In genomic region chr3:4907050-4907449, GRCh38 we compare ENCODE assay signal across 18 cellular contexts.
DNase-seq lines count a peak whose midpoint lies in the region; ATAC-seq, FAIRE-seq and TF ChIP-seq lines count a peak whose summit lies in the region.
"Had no signal": no experiment of that assay in that cellular context is flagged by ENCODE, and none has a peak within 500 bp of the region (broad histone marks: within the 10 kb centered on the region; RNA-seq: fewer than 3 reads in every experiment).

No MANE protein-coding gene starts in this region.

- H3K4me3 Mint-ChIP-seq in activated T-cell treated with anti-CD3 and anti-CD28 coated beads, Interleukin-2, amount 50 U/mL, for 24 hours = no peak overlapping the region
- no peak overlapping the region for H3K4me3 Mint-ChIP-seq in activated T-cell treated with anti-CD3 and anti-CD28 coated beads, Interleukin-2, amount 50 U/mL, for 4 hours
- H3K4me3 Mint-ChIP-seq in central memory CD8-positive, alpha-beta T cell = no peak overlapping the region
- H3K4me3 Mint-ChIP-seq: GM23338 had no signal

- peaks cover 70% of the 10 kb centered on the region for H3K4me1 Mint-ChIP-seq in activated T-cell treated with anti-CD3 and anti-CD28 coated beads, Interleukin-2, amount 50 U/mL, for 24 hours (ENCODE audit: low read depth)
- peaks cover 61% of the 10 kb centered on the region for H3K4me1 Mint-ChIP-seq in activated T-cell treated with anti-CD3 and anti-CD28 coated beads, Interleukin-2, amount 50 U/mL, for 4 hours (ENCODE audit: low read depth)
- peaks cover 18% of the 10 kb centered on the region for H3K4me1 Mint-ChIP-seq in central memory CD8-positive, alpha-beta T cell

- H3K27me3 Mint-ChIP-seq in activated T-cell treated with anti-CD3 and anti-CD28 coated beads, Interleukin-2, amount 50 U/mL, for 24 hours = no peaks in the 10 kb centered on the region
- H3K27me3 Mint-ChIP-seq in activated T-cell treated with anti-CD3 and anti-CD28 coated beads, Interleukin-2, amount 50 U/mL, for 4 hours (ENCODE audit: low read depth) = no peaks in the 10 kb centered on the region
- no peaks in the 10 kb centered on the region for H3K27me3 Mint-ChIP-seq in central memory CD8-positive, alpha-beta T cell

- peaks cover 1% of the 10 kb centered on the region for H3K9me3 Mint-ChIP-seq in activated T-cell treated with anti-CD3 and anti-CD28 coated beads, Interleukin-2, amount 50 U/mL, for 24 hours
- H3K9me3 Mint-ChIP-seq in activated T-cell treated with anti-CD3 and anti-CD28 coated beads, Interleukin-2, amount 50 U/mL, for 4 hours = no peaks in the 10 kb centered on the region
- no peaks in the 10 kb centered on the region for H3K9me3 Mint-ChIP-seq in central memory CD8-positive, alpha-beta T cell
- H3K9me3 Mint-ChIP-seq: GM23338 had no signal

- no peaks in the 10 kb centered on the region for H3K36me3 Mint-ChIP-seq in activated T-cell treated with anti-CD3 and anti-CD28 coated beads, Interleukin-2, amount 50 U/mL, for 24 hours (ENCODE audit: low read depth)
- H3K36me3 Mint-ChIP-seq in activated T-cell treated with anti-CD3 and anti-CD28 coated beads, Interleukin-2, amount 50 U/mL, for 4 hours (ENCODE audit: insufficient read depth) = no peaks in the 10 kb centered on the region
- no peaks in the 10 kb centered on the region for H3K36me3 Mint-ChIP-seq in central memory CD8-positive, alpha-beta T cell (ENCODE audit: insufficient read depth)

- no peak overlapping the region for H3K4me2 ChIP-seq in neural cell (ENCODE audit: low read length)
- H3K4me2 ChIP-seq: BLaER1 treated with 17β-estradiol and CSF1 and Interleukin-3, amounts not matched to agents 10 nM and 100 nM; GM23338 had no signal

- H3K4me3 ChIP-seq in neural cell (ENCODE audit: low read length) = no peak overlapping the region
- H3K4me3 ChIP-seq in small intestine (ENCODE audit: low read depth in 1 of 2, low read length in 2 of 2) = no peak overlapping the region
- H3K4me3 ChIP-seq in thyroid gland (replicated peaks in 1 of 3) = no peak overlapping the region
- H3K4me3 ChIP-seq: BLaER1 treated with 17β-estradiol and CSF1 and Interleukin-3, amounts not matched to agents 10 nM and 100 nM; GM23338 had no signal

- no peak for TF ChIP-seq CTCF in VCaP (conservative IDR thresholded peaks at IDR 0.05)
- no peak for TF ChIP-seq CTCF in neural cell (IDR thresholded peaks at IDR 0.05; ENCODE audit: poor library complexity, severe bottlenecking)
- TF ChIP-seq CTCF in thyroid gland (IDR thresholded peaks at IDR 0.05) = no peak

- intact Hi-C loops in thyroid gland (cut with DNase I) = no loop called here

- no peak for TF ChIP-seq RAD21 in neural cell (conservative IDR thresholded peaks at IDR 0.05)

- no peaks in the 10 kb centered on the region for H3K9me3 ChIP-seq in neural cell (ENCODE audit: low read length)
- no peaks in the 10 kb centered on the region for H3K9me3 ChIP-seq in small intestine (ENCODE audit: control insufficient read depth, low read depth)
- no peaks in the 10 kb centered on the region for H3K9me3 ChIP-seq in thyroid gland
- H3K9me3 ChIP-seq: BLaER1 treated with 17β-estradiol and CSF1 and Interleukin-3, amounts not matched to agents 10 nM and 100 nM had no signal

- H3K27me3 ChIP-seq in neural cell (ENCODE audit: insufficient read depth, low read depth, low read length) (no peaks in the 10 kb centered on the region), small intestine (ENCODE audit: control insufficient read depth in 2 of 2, insufficient read depth in 2 of 2, low read length in 2 of 2) (no peaks in the 10 kb centered on the region), thyroid gland (no peaks in the 10 kb centered on the region)
- H3K27me3 ChIP-seq: BLaER1 treated with 17β-estradiol and CSF1 and Interleukin-3, amounts not matched to agents 10 nM and 100 nM had no signal

- no peaks in the 10 kb centered on the region for H4K20me1 ChIP-seq in neural cell (ENCODE audit: insufficient read depth)
- H4K20me1 ChIP-seq: BLaER1 treated with 17β-estradiol and CSF1 and Interleukin-3, amounts not matched to agents 10 nM and 100 nM had no signal

- no peak for ATAC-seq in activated T-cell treated with anti-CD3 and anti-CD28 coated beads, Interleukin-2, amount 50 U/mL, for 4 hours
- no peak for ATAC-seq in central memory CD8-positive, alpha-beta T cell (replicated peaks; ENCODE audit: extremely low read depth, poor library complexity, severe bottlenecking)
- ATAC-seq: HCT116 had no signal

- no peak for TF ChIP-seq EP300 in neural cell (conservative IDR thresholded peaks at IDR 0.05; ENCODE audit: poor library complexity, severe bottlenecking)

- H3K4me1 ChIP-seq in small intestine (ENCODE audit: control insufficient read depth in 2 of 2, insufficient read depth in 1 of 2, low read depth in 1 of 2, low read length in 1 of 2) = peaks cover 0 to 11% of the 10 kb centered on the region in 2 donors
- peaks cover 0 to 11% of the 10 kb centered on the region in 2 donors for H3K4me1 ChIP-seq in thyroid gland

- no peaks in the 10 kb centered on the region for H3F3A ChIP-seq in neural cell (ENCODE audit: insufficient read depth, low read length, poor library complexity, severe bottlenecking)

- H2AFZ ChIP-seq in neural cell (ENCODE audit: low read depth, low read length) = peak overlapping the region; percentile 16
- H2AFZ ChIP-seq: GM23338 had no signal

- H3K27ac Mint-ChIP-seq in activated T-cell treated with anti-CD3 and anti-CD28 coated beads, Interleukin-2, amount 50 U/mL, for 24 hours = peak overlapping the region; percentile 30
- H3K27ac Mint-ChIP-seq in central memory CD8-positive, alpha-beta T cell (ENCODE audit: low read depth) = peak overlapping the region; percentile 27
- H3K27ac Mint-ChIP-seq: GM23338 had no signal

- TF ChIP-seq POLR2A in thyroid gland (IDR thresholded peaks at IDR 0.05) = no peak

- FAIRE-seq in small intestine (lab: Jason Lieb, UNC) = no peak
- FAIRE-seq: A204.1, GM12892, HTR-8/SVneo had no signal

- WGBS in small intestine, 3 donors = 80 to 97% (median 88%) methylated on average over 1 of the region's 1 CpG
- 84 to 93% methylated on average over 1 of the region's 1 CpG for WGBS in thyroid gland, 2 donors

- no peak overlapping the region for H3K9ac ChIP-seq in neural cell (ENCODE audit: low read length)
- H3K9ac ChIP-seq: BLaER1 treated with 17β-estradiol and CSF1 and Interleukin-3, amounts not matched to agents 10 nM and 100 nM had no signal

- H3K27ac ChIP-seq in VCaP (peak overlapping the region; percentile 84; the same call in 1 of the 2 replicates), neural cell (ENCODE audit: low read length) (no peak overlapping the region), small intestine (ENCODE audit: low read depth in 1 of 2, low read length in 1 of 2) (no peak overlapping the region), thyroid gland (no peak overlapping the region)
- H3K27ac ChIP-seq: BLaER1 treated with 17β-estradiol and CSF1 and Interleukin-3, amounts not matched to agents 10 nM and 100 nM; HL-60 had no signal

- DNase-seq in activated T-cell treated with anti-CD3 and anti-CD28 coated beads, Interleukin-2, amount 50 U/mL, for 24 hours = no peak
- no peak for DNase-seq in activated T-cell treated with anti-CD3 and anti-CD28 coated beads, Interleukin-2, amount 50 U/mL, for 4 hours
- DNase-seq in central memory CD8-positive, alpha-beta T cell (ENCODE audit: low spot score in 2 of 2) = no peak
- no peak for DNase-seq in small intestine
- no peak for DNase-seq in SIG-M5 (lab: John Stamatoyannopoulos, UW)
- DNase-seq in thyroid gland = no peak
- DNase-seq: DMS 273 treated with DMSO at 0.1 percent for 48 hours, GF-D8, NCI-H187 treated with DMSO at 0.1 percent for 48 hours had no signal

- H3K79me2 ChIP-seq in neural cell (replicated peaks; ENCODE audit: insufficient read depth, low read length) = no peaks in the 10 kb centered on the region

- no peaks in the 10 kb centered on the region for H3K36me3 ChIP-seq in neural cell (ENCODE audit: insufficient read depth, low read length)
- H3K36me3 ChIP-seq in small intestine (ENCODE audit: control insufficient read depth in 2 of 2, insufficient read depth in 2 of 2, low read length in 2 of 2) = no peaks in the 10 kb centered on the region
- H3K36me3 ChIP-seq in thyroid gland = no peaks in the 10 kb centered on the region
- H3K36me3 ChIP-seq: BLaER1 treated with 17β-estradiol and CSF1 and Interleukin-3, amounts not matched to agents 10 nM and 100 nM had no signal

- no peaks in the 10 kb centered on the region for H3K9me2 ChIP-seq in neural cell (ENCODE audit: insufficient read depth, low read length)

TF ChIP-seq in neural cell, 6 proteins besides CTCF, POLR2A, EP300 and RAD21:
- no peak for TF ChIP-seq SMC3 (conservative IDR thresholded peaks at IDR 0.05; ENCODE audit: poor library complexity)
- no peak for TF ChIP-seq EZH2 (IDR thresholded peaks at IDR 0.05; ENCODE audit: borderline replicate concordance, insufficient read depth, low read length, poor library complexity, severe bottlenecking)
- no peak for TF ChIP-seq REST (IDR thresholded peaks at IDR 0.05; ENCODE audit: borderline replicate concordance)
- no peak for TF ChIP-seq TAF1 (IDR thresholded peaks at IDR 0.05; ENCODE audit: low read depth)
- no peak for TF ChIP-seq MXI1 (conservative IDR thresholded peaks at IDR 0.05; ENCODE audit: poor library complexity, severe bottlenecking)
- TF ChIP-seq POLR2AphosphoS5 (IDR thresholded peaks at IDR 0.05) = no peak
TF ChIP-seq in neural cell: peak in this region for 0.
